1 cellular context compared by ENCODE assay signal in the genomic region with DNA sequence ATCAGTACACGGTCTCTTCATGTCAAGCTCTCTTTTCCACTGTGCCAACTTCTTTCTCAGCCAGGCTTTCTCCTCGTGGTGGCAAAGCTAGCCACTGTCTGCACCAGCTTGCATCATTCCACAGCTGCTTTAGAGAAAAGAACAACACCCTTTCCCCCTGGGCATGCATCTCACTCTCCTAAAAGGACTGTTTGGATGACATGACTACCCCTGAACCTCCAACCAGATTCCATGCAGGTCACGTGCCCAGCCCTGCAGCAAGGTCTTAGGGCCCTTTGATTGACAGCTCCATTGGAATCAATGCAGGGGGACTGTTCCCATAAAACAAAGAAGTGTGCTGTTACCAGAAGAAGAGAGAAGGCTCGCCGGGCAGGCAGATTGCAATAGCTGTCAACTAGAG.
TF ChIP-seq lines count a peak whose summit lies in the region.

No MANE protein-coding gene starts in this region.

TF ChIP-seq in neural cell, 6 proteins besides CTCF, POLR2A, EP300 and RAD21:
- TF ChIP-seq POLR2AphosphoS5 (IDR thresholded peaks at IDR 0.05) (no peak), MXI1 (conservative IDR thresholded peaks at IDR 0.05; ENCODE audit: poor library complexity, severe bottlenecking) (no peak), SMC3 (conservative IDR thresholded peaks at IDR 0.05; ENCODE audit: poor library complexity) (no peak), TAF1 (IDR thresholded peaks at IDR 0.05; ENCODE audit: low read depth) (no peak)
- TF ChIP-seq, protein P1, sequence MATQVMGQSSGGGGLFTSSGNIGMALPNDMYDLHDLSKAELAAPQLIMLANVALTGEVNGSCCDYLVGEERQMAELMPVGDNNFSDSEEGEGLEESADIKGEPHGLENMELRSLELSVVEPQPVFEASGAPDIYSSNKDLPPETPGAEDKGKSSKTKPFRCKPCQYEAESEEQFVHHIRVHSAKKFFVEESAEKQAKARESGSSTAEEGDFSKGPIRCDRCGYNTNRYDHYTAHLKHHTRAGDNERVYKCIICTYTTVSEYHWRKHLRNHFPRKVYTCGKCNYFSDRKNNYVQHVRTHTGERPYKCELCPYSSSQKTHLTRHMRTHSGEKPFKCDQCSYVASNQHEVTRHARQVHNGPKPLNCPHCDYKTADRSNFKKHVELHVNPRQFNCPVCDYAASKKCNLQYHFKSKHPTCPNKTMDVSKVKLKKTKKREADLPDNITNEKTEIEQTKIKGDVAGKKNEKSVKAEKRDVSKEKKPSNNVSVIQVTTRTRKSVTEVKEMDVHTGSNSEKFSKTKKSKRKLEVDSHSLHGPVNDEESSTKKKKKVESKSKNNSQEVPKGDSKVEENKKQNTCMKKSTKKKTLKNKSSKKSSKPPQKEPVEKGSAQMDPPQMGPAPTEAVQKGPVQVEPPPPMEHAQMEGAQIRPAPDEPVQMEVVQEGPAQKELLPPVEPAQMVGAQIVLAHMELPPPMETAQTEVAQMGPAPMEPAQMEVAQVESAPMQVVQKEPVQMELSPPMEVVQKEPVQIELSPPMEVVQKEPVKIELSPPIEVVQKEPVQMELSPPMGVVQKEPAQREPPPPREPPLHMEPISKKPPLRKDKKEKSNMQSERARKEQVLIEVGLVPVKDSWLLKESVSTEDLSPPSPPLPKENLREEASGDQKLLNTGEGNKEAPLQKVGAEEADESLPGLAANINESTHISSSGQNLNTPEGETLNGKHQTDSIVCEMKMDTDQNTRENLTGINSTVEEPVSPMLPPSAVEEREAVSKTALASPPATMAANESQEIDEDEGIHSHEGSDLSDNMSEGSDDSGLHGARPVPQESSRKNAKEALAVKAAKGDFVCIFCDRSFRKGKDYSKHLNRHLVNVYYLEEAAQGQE (IDR thresholded peaks at IDR 0.05; ENCODE audit: borderline replicate concordance) = no peak
